ENCODE assay signal across 1 cellular context in genomic region chr12:121713257-121714155, GRCh38.
A peak's percentile ranks its signal among the peaks of the same experiment; 100 is the strongest.
TF ChIP-seq lines count a peak whose summit lies in the region.

No MANE protein-coding gene starts in this region.

TF ChIP-seq in K562, 482 proteins besides CTCF, POLR2A, EP300 and RAD21 (continued from another document):
- TF ChIP-seq STAT5A (IDR thresholded peaks at IDR 0.05; ENCODE audit: borderline replicate concordance, low read length) (no peak), ZNF311 (CRISPR knock-in tag; IDR thresholded peaks at IDR 0.05) (no peak), ZNF347 (CRISPR knock-in tag; IDR thresholded peaks at IDR 0.05; ENCODE audit: low read depth) (no peak), ZNF133 (CRISPR knock-in tag; IDR thresholded peaks at IDR 0.05) (no peak), ZBTB8A (IDR thresholded peaks at IDR 0.05; ENCODE audit: partially characterized antibody) (no peak), BRD4 (IDR thresholded peaks at IDR 0.05) (no peak), ZNF121 (CRISPR knock-in tag; conservative IDR thresholded peaks at IDR 0.05) (no peak), SIN3A (IDR thresholded peaks at IDR 0.05; ENCODE audit: borderline replicate concordance in 2 of 2, control insufficient read depth in 1 of 2, low read depth in 2 of 2, low read length in 2 of 2) (peak in 1 of 2 experiments; percentile 71; a peak in 1 of 4 replicates), CHD1 (IDR thresholded peaks at IDR 0.05; ENCODE audit: low read length) (no peak), ZNF592 (IDR thresholded peaks at IDR 0.05) (peak; percentile 30; the same call in 1 of the 2 replicates), ARID3A (IDR thresholded peaks at IDR 0.05; ENCODE audit: borderline replicate concordance, low read depth, low read length) (no peak), HBP1 (CRISPR knock-in tag; IDR thresholded peaks at IDR 0.05) (no peak), E2F4 (CRISPR knock-in tag; IDR thresholded peaks at IDR 0.05; ENCODE audit: low read depth) (no peak), SNIP1 (IDR thresholded peaks at IDR 0.05; ENCODE audit: low read depth) (no peak)
- TF ChIP-seq, protein P1, sequence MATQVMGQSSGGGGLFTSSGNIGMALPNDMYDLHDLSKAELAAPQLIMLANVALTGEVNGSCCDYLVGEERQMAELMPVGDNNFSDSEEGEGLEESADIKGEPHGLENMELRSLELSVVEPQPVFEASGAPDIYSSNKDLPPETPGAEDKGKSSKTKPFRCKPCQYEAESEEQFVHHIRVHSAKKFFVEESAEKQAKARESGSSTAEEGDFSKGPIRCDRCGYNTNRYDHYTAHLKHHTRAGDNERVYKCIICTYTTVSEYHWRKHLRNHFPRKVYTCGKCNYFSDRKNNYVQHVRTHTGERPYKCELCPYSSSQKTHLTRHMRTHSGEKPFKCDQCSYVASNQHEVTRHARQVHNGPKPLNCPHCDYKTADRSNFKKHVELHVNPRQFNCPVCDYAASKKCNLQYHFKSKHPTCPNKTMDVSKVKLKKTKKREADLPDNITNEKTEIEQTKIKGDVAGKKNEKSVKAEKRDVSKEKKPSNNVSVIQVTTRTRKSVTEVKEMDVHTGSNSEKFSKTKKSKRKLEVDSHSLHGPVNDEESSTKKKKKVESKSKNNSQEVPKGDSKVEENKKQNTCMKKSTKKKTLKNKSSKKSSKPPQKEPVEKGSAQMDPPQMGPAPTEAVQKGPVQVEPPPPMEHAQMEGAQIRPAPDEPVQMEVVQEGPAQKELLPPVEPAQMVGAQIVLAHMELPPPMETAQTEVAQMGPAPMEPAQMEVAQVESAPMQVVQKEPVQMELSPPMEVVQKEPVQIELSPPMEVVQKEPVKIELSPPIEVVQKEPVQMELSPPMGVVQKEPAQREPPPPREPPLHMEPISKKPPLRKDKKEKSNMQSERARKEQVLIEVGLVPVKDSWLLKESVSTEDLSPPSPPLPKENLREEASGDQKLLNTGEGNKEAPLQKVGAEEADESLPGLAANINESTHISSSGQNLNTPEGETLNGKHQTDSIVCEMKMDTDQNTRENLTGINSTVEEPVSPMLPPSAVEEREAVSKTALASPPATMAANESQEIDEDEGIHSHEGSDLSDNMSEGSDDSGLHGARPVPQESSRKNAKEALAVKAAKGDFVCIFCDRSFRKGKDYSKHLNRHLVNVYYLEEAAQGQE (CRISPR knock-in tag; IDR thresholded peaks at IDR 0.05; ENCODE audit: low read depth): no peak
- TF ChIP-seq, protein P2, sequence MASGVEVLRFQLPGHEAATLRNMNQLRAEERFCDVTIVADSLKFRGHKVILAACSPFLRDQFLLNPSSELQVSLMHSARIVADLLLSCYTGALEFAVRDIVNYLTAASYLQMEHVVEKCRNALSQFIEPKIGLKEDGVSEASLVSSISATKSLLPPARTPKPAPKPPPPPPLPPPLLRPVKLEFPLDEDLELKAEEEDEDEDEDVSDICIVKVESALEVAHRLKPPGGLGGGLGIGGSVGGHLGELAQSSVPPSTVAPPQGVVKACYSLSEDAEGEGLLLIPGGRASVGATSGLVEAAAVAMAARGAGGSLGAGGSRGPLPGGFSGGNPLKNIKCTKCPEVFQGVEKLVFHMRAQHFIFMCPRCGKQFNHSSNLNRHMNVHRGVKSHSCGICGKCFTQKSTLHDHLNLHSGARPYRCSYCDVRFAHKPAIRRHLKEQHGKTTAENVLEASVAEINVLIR (CRISPR knock-in tag; IDR thresholded peaks at IDR 0.05): no peak
- TF ChIP-seq, protein P3, sequence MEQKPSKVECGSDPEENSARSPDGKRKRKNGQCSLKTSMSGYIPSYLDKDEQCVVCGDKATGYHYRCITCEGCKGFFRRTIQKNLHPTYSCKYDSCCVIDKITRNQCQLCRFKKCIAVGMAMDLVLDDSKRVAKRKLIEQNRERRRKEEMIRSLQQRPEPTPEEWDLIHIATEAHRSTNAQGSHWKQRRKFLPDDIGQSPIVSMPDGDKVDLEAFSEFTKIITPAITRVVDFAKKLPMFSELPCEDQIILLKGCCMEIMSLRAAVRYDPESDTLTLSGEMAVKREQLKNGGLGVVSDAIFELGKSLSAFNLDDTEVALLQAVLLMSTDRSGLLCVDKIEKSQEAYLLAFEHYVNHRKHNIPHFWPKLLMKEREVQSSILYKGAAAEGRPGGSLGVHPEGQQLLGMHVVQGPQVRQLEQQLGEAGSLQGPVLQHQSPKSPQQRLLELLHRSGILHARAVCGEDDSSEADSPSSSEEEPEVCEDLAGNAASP (IDR thresholded peaks at IDR 0.05): no peak
- TF ChIP-seq, protein P4, sequence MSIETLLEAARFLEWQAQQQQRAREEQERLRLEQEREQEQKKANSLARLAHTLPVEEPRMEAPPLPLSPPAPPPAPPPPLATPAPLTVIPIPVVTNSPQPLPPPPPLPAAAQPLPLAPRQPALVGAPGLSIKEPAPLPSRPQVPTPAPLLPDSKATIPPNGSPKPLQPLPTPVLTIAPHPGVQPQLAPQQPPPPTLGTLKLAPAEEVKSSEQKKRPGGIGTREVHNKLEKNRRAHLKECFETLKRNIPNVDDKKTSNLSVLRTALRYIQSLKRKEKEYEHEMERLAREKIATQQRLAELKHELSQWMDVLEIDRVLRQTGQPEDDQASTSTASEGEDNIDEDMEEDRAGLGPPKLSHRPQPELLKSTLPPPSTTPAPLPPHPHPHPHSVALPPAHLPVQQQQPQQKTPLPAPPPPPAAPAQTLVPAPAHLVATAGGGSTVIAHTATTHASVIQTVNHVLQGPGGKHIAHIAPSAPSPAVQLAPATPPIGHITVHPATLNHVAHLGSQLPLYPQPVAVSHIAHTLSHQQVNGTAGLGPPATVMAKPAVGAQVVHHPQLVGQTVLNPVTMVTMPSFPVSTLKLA (conservative IDR thresholded peaks at IDR 0.05): peak; percentile 41 to 60; a peak in 2 of 4 replicates
